ENCODE assay signal across 21 cellular contexts in the genomic region with DNA sequence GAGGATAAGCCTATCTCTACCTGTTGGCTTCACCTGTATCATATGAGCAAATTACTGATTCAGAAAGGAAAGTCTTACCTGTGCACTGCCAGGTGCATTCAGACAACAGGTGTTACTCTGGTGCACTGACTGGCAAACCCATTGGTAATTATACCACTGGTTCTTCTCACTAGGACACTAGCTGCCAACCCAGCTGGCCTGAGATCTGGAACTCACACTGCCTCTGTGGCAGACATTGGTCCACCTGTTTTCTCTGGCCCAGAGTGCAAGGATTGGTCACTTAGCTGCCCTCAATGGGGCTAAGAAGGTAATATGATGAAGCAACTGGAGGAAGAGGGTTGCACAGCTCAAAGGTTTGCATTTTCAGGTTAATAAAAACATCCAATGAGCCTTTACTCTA.
DNase-seq lines count a peak whose midpoint lies in the region; FAIRE-seq and TF ChIP-seq lines count a peak whose summit lies in the region.
"Had no signal": no experiment of that assay in that cellular context is flagged by ENCODE, and none has a peak within 500 bp of the region (broad histone marks: within the 10 kb centered on the region; RNA-seq: fewer than 3 reads in every experiment).

No MANE protein-coding gene starts in this region.

- no peak overlapping the region for H3K4me3 ChIP-seq in HEK293 (ENCODE audit: low read depth, low read length)
- H3K4me3 ChIP-seq in bronchial epithelial cell (ENCODE audit: low read depth, low read length) = no peak overlapping the region
- no peak overlapping the region for H3K4me3 ChIP-seq in stomach

- TF ChIP-seq CTCF in HEK293 (tag by site-specific recombination; IDR thresholded peaks at IDR 0.05) (no peak), bronchial epithelial cell (IDR thresholded peaks at IDR 0.05; ENCODE audit: insufficient read depth, low read length, severe bottlenecking) (no peak), osteocyte (IDR thresholded peaks at IDR 0.05) (no peak), stomach (IDR thresholded peaks at IDR 0.05) (no peak)

- no peak overlapping the region for H3K27ac Mint-ChIP-seq in osteocyte (ENCODE audit: unreplicated experiment)
- H3K27ac Mint-ChIP-seq: CD4-positive, CD25-positive, alpha-beta regulatory T cell; CD8-positive, alpha-beta memory T cell; H9 had no signal

- H3K4me1 Mint-ChIP-seq in osteocyte (ENCODE audit: unreplicated experiment) = no peaks in the 10 kb centered on the region
- H3K4me1 Mint-ChIP-seq: CD8-positive, alpha-beta memory T cell had no signal

- H3K36me3 Mint-ChIP-seq in osteocyte (ENCODE audit: unreplicated experiment) = no peaks in the 10 kb centered on the region
- H3K36me3 Mint-ChIP-seq: CD4-positive, CD25-positive, alpha-beta regulatory T cell; CD8-positive, alpha-beta memory T cell had no signal

- CTCF ChIA-PET in HEK293 (lab: Yijun Ruan, JAX) = interaction anchor here (0.6 to 1.0 kb wide), 4 partner anchors 55 to 134 kb away, joined by 3 to 4 read pairs (median 3); no protein-coding TSS in a partner anchor

- H3K36me3 ChIP-seq in HEK293 (ENCODE audit: control insufficient read depth in 2 of 2, insufficient read depth in 1 of 2, low read length in 2 of 2) = no peaks in the 10 kb centered on the region
- H3K36me3 ChIP-seq in bronchial epithelial cell (ENCODE audit: control insufficient read depth, insufficient read depth, low read length) = no peaks in the 10 kb centered on the region
- no peaks in the 10 kb centered on the region for H3K36me3 ChIP-seq in stomach
- H3K36me3 ChIP-seq: BE2C had no signal

- H3K27me3 Mint-ChIP-seq in osteocyte (ENCODE audit: unreplicated experiment) = no peaks in the 10 kb centered on the region

- no peaks in the 10 kb centered on the region for H3K9me3 ChIP-seq in HEK293 (ENCODE audit: control insufficient read depth, insufficient read depth, low read depth, low read length)
- no peaks in the 10 kb centered on the region for H3K9me3 ChIP-seq in stomach
- H3K9me3 ChIP-seq: BE2C, Caco-2 had no signal

- intact Hi-C loops in stomach (cut with DNase I; ENCODE audit: low total_unique reads) = no loop called here

- FAIRE-seq in bronchial epithelial cell (lab: Jason Lieb, UNC) = peak; percentile 92
- FAIRE-seq: A204.1, D721Med, G401.6, GM12891, GM19239, H1 had no signal

- no peak for TF ChIP-seq POLR2A in stomach (IDR thresholded peaks at IDR 0.05)

- no peaks in the 10 kb centered on the region for H3K4me1 ChIP-seq in HEK293 (ENCODE audit: control insufficient read depth, insufficient read depth, low read length)
- H3K4me1 ChIP-seq in stomach = peaks cover 0 to 9% (median 0%) of the 10 kb centered on the region in 4 donors
- H3K4me1 ChIP-seq: BE2C, Caco-2 had no signal

- no peak overlapping the region for H3K27ac ChIP-seq in HEK293 (ENCODE audit: extremely low read depth, low read depth, low read length)
- H3K27ac ChIP-seq in stomach = no peak overlapping the region
- H3K27ac ChIP-seq: HL-60 had no signal

- POLR2A ChIA-PET in HEK293 (lab: Yijun Ruan, JAX) = no interaction called here

- DNase-seq in NCI-H2196 (lab: John Stamatoyannopoulos, UW; ENCODE audit: unreplicated experiment) = peak; percentile 6
- DNase-seq in NCI-H2196 treated with DMSO at 0.1 percent for 48 hours (lab: John Stamatoyannopoulos, UW; ENCODE audit: unreplicated experiment) = no peak
- DNase-seq in bronchial epithelial cell (ENCODE audit: low read depth) = no peak
- peak; percentile 48 for DNase-seq in osteocyte (ENCODE audit: extremely low spot score, unreplicated experiment)
- no peak for DNase-seq in cerebellar nuclear complex (lab: John Stamatoyannopoulos, UW)
- DNase-seq in stomach = no peak
- DNase-seq: ACHN; BE2C; C1 segment of cervical spinal cord; Caco-2; CD4-positive, CD25-positive, alpha-beta regulatory T cell; CD8-positive, alpha-beta memory T cell; H9 had no signal

- H3K27me3 ChIP-seq in bronchial epithelial cell (ENCODE audit: control insufficient read depth, insufficient read depth, low read length) (peaks cover 2% of the 10 kb centered on the region), stomach (no peaks in the 10 kb centered on the region)
- H3K27me3 ChIP-seq: BE2C had no signal

- H3K4me3 Mint-ChIP-seq in osteocyte (ENCODE audit: unreplicated experiment) = no peak overlapping the region
- H3K4me3 Mint-ChIP-seq: CD4-positive, CD25-positive, alpha-beta regulatory T cell; CD8-positive, alpha-beta memory T cell; H9 had no signal

- no peak for TF ChIP-seq EP300 in stomach (IDR thresholded peaks at IDR 0.05)

- no peaks in the 10 kb centered on the region for H3K9me3 Mint-ChIP-seq in osteocyte (ENCODE audit: unreplicated experiment)
- H3K9me3 Mint-ChIP-seq: CD8-positive, alpha-beta memory T cell; H9 had no signal

TF ChIP-seq in HEK293, 187 proteins besides CTCF, POLR2A, EP300 and RAD21:
- TF ChIP-seq, protein P1, sequence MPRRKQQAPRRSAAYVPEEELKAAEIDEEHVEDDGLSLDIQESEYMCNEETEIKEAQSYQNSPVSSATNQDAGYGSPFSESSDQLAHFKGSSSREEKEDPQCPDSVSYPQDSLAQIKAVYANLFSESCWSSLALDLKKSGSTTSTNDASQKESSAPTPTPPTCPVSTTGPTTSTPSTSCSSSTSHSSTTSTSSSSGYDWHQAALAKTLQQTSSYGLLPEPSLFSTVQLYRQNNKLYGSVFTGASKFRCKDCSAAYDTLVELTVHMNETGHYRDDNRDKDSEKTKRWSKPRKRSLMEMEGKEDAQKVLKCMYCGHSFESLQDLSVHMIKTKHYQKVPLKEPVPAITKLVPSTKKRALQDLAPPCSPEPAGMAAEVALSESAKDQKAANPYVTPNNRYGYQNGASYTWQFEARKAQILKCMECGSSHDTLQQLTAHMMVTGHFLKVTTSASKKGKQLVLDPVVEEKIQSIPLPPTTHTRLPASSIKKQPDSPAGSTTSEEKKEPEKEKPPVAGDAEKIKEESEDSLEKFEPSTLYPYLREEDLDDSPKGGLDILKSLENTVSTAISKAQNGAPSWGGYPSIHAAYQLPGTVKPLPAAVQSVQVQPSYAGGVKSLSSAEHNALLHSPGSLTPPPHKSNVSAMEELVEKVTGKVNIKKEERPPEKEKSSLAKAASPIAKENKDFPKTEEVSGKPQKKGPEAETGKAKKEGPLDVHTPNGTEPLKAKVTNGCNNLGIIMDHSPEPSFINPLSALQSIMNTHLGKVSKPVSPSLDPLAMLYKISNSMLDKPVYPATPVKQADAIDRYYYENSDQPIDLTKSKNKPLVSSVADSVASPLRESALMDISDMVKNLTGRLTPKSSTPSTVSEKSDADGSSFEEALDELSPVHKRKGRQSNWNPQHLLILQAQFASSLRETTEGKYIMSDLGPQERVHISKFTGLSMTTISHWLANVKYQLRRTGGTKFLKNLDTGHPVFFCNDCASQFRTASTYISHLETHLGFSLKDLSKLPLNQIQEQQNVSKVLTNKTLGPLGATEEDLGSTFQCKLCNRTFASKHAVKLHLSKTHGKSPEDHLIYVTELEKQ (tag by site-specific recombination; IDR thresholded peaks at IDR 0.05; ENCODE audit: borderline replicate concordance) = no peak
- TF ChIP-seq SCRT2 (tag by site-specific recombination; IDR thresholded peaks at IDR 0.05) = peak; percentile 54; the same call in 1 of the 2 replicates

Comparison
In these comparisons a context has a peak if more than half of its experiments do, and no peak if none do; other contexts are left out.
1. DNase-seq: peak in NCI-H2196 (single experiment) and osteocyte (single experiment); none in NCI-H2196 treated with DMSO at 0.1 percent for 48 hours (single experiment), bronchial epithelial cell (single experiment), cerebellar nuclear complex (0 of 2) and stomach (single experiment).